Comparison of ENCODE assay signal across 16 cellular contexts in genomic region chr3:88101142-88101541, GRCh38. TPM values are rescaled to one million over a fixed set of nuclear protein-coding genes. Genes with fewer than 3 reads are reported as not detected.
DNase-seq lines count a peak whose midpoint lies in the region; ATAC-seq, FAIRE-seq and TF ChIP-seq lines count a peak whose summit lies in the region.
"Had no signal": no experiment of that assay in that cellular context is flagged by ENCODE, and none has a peak within 500 bp of the region (broad histone marks: within the 10 kb centered on the region; RNA-seq: fewer than 3 reads in every experiment).

No MANE protein-coding gene starts in this region.

- ATAC-seq in GM18517 (IDR thresholded peaks at IDR 0.05; ENCODE audit: unreplicated experiment) (peak; percentile 83), GM19468 (IDR thresholded peaks at IDR 0.05; ENCODE audit: extremely low read depth, unreplicated experiment) (peak; percentile 80), HG02943 (IDR thresholded peaks at IDR 0.05; ENCODE audit: low read depth, unreplicated experiment) (peak; percentile 79), HG03565 (IDR thresholded peaks at IDR 0.05; ENCODE audit: unreplicated experiment) (peak; percentile 77), left lung (no peak)
- ATAC-seq: lower lobe of right lung; naive thymus-derived CD4-positive, alpha-beta T cell had no signal

- H3K27me3 ChIP-seq in left lung (no peaks in the 10 kb centered on the region), small intestine (ENCODE audit: control insufficient read depth in 2 of 2, insufficient read depth in 2 of 2, low read length in 2 of 2) (no peaks in the 10 kb centered on the region)
- H3K27me3 ChIP-seq: dorsolateral prefrontal cortex had no signal

- WGBS in small intestine, 3 donors: 99 to 100% (median 100%) methylated on average over 1 of the region's 1 CpG

- DNase-seq in GM03348 (ENCODE audit: low spot score): no peak
- DNase-seq in left lung: no peak
- no peak for DNase-seq in small intestine
- DNase-seq in cerebellar cortex (ENCODE audit: low spot score): no peak
- DNase-seq: activated CD4-positive, alpha-beta T cell treated with anti-CD3 and anti-CD28 coated beads, Interleukin-2, amount 50 U/mL, for 48 hours; Calu3; dorsolateral prefrontal cortex; lower lobe of right lung; naive thymus-derived CD4-positive, alpha-beta T cell had no signal

- no peak for FAIRE-seq in small intestine (lab: Jason Lieb, UNC)
- FAIRE-seq: astrocyte had no signal

- no peak overlapping the region for H3K4me3 ChIP-seq in left lung
- no peak overlapping the region for H3K4me3 ChIP-seq in small intestine (ENCODE audit: low read depth in 1 of 2, low read length in 2 of 2)
- H3K4me3 ChIP-seq: dorsolateral prefrontal cortex, lower lobe of right lung, prostate gland, thoracic aorta had no signal

- no peak for TF ChIP-seq CTCF in left lung (IDR thresholded peaks at IDR 0.05)

- intact Hi-C loops in left lung (cut with DNase I): no loop called here

- peaks cover 0 to 4% of the 10 kb centered on the region in 2 donors for H3K36me3 ChIP-seq in left lung
- no peaks in the 10 kb centered on the region for H3K36me3 ChIP-seq in small intestine (ENCODE audit: control insufficient read depth in 2 of 2, insufficient read depth in 2 of 2, low read length in 2 of 2)
- H3K36me3 ChIP-seq: lower lobe of right lung, prostate gland, thoracic aorta had no signal

- H3K4me1 ChIP-seq in left lung (peaks cover 0 to 4% of the 10 kb centered on the region in 2 donors), small intestine (ENCODE audit: control insufficient read depth in 2 of 2, insufficient read depth in 1 of 2, low read depth in 1 of 2, low read length in 1 of 2) (no peaks in the 10 kb centered on the region)
- H3K4me1 ChIP-seq: lower lobe of right lung, prostate gland had no signal

- H3K27ac ChIP-seq in left lung (no peak overlapping the region), small intestine (ENCODE audit: low read depth in 1 of 2, low read length in 1 of 2) (no peak overlapping the region)
- H3K27ac ChIP-seq: dorsolateral prefrontal cortex, lower lobe of right lung, prostate gland, thoracic aorta had no signal

- H3K9me3 ChIP-seq in left lung (no peaks in the 10 kb centered on the region), small intestine (ENCODE audit: control insufficient read depth, low read depth) (no peaks in the 10 kb centered on the region)
- H3K9me3 ChIP-seq: lower lobe of right lung, prostate gland, thoracic aorta had no signal

RNA-seq across cellular contexts. Expression of gene ZNF654, which starts 42.1 kb away (rescaled TPM):
- total RNA-seq in left lung: 10 to 100 TPM; 12.5 to 14.2 TPM
- 1 to 10 TPM; 3.0 to 5.6 (median 4.3) TPM for polyA plus RNA-seq in small intestine

RNA-seq across cellular contexts. Expression of gene CGGBP1, which starts 42.3 kb away (rescaled TPM):
- total RNA-seq in left lung: 10 to 100 TPM; 62.3 to 69.9 TPM
- polyA plus RNA-seq in small intestine: 10 to 100 TPM; 29.2 to 36.9 (median 35.1) TPM

RNA-seq across cellular contexts. Expression of gene C3orf38, which starts 48.6 kb away (rescaled TPM):
- 10 to 100 TPM; 17.6 to 22.3 TPM for total RNA-seq in left lung
- polyA plus RNA-seq in small intestine: 10 to 100 TPM in 1 of 3 donors, 1 to 10 TPM in 2; 7.8 to 14.1 (median 10.0) TPM
